ENCODE assay signal across 1 cellular context in the genomic region with DNA sequence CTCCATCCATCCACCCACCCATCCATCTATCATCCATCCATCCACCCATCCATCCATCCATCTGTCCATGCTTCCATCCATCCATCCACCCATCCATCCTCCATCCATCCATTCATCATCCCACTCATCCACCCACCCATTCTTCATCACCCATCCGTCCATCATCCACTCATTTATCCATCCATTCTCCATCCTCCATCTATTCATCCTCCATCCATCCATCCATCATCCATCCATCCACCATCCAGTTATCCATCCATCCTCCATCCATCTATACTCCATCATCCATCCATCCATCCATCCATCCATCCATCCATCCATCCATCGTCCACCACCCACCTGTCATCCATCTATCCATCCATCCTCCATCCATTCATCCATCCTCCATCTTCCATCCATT.
TF ChIP-seq lines count a peak whose summit lies in the region.

No MANE protein-coding gene starts in this region.

TF ChIP-seq in H1, 55 proteins besides CTCF, POLR2A, EP300 and RAD21 (continued from another document):
- TF ChIP-seq SIX5 (IDR thresholded peaks at IDR 0.05; ENCODE audit: low read depth, low read length) (no peak), CTBP2 (IDR thresholded peaks at IDR 0.05; ENCODE audit: borderline replicate concordance, insufficient read depth, insufficient read length, low read length) (no peak), NANOG (IDR thresholded peaks at IDR 0.05; ENCODE audit: insufficient read depth, low read depth, low read length, poor library complexity, severe bottlenecking) (no peak), TAF7 (optimal IDR thresholded peaks at IDR 0.05; ENCODE audit: borderline replicate concordance, low read depth, low read length) (no peak), TBP (IDR thresholded peaks at IDR 0.05; ENCODE audit: low read depth, low read length) (no peak), JUND (IDR thresholded peaks at IDR 0.05; ENCODE audit: low read length) (no peak), PHF8 (conservative IDR thresholded peaks at IDR 0.05; ENCODE audit: low read depth, low read length) (no peak), TCF12 (IDR thresholded peaks at IDR 0.05; ENCODE audit: low read depth, low read length) (no peak), NRF1 (IDR thresholded peaks at IDR 0.05; ENCODE audit: low read depth, low read length) (no peak), SRF (IDR thresholded peaks at IDR 0.05; ENCODE audit: low read depth, low read length) (no peak), JUN (IDR thresholded peaks at IDR 0.05; ENCODE audit: low read depth, low read length) (no peak), CHD2 (IDR thresholded peaks at IDR 0.05; ENCODE audit: low read length) (no peak), SIN3A (conservative IDR thresholded peaks at IDR 0.05 in 1 of 2, IDR thresholded peaks at IDR 0.05 in 1 of 2; ENCODE audit: low read depth in 1 of 2, low read length in 2 of 2) (no peak)
- TF ChIP-seq, protein P1, sequence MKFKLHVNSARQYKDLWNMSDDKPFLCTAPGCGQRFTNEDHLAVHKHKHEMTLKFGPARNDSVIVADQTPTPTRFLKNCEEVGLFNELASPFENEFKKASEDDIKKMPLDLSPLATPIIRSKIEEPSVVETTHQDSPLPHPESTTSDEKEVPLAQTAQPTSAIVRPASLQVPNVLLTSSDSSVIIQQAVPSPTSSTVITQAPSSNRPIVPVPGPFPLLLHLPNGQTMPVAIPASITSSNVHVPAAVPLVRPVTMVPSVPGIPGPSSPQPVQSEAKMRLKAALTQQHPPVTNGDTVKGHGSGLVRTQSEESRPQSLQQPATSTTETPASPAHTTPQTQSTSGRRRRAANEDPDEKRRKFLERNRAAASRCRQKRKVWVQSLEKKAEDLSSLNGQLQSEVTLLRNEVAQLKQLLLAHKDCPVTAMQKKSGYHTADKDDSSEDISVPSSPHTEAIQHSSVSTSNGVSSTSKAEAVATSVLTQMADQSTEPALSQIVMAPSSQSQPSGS (IDR thresholded peaks at IDR 0.05; ENCODE audit: low read length): no peak
TF ChIP-seq in H1: peak in this region for 0.
